Comparison of ENCODE assay signal across 13 cellular contexts in genomic region chr3:178823556-178824229, GRCh38.
DNase-seq lines count a peak whose midpoint lies in the region; TF ChIP-seq lines count a peak whose summit lies in the region.
"Had no signal": no experiment of that assay in that cellular context is flagged by ENCODE, and none has a peak within 500 bp of the region (broad histone marks: within the 10 kb centered on the region; RNA-seq: fewer than 3 reads in every experiment).

No MANE protein-coding gene starts in this region.

- H3K4me3 ChIP-seq in coronary artery = no peak overlapping the region
- no peak overlapping the region for H3K4me3 ChIP-seq in sigmoid colon

- WGBS in sigmoid colon, 2 donors = 48 to 59% methylated on average over 6 of the region's 6 CpGs

- no peaks in the 10 kb centered on the region for H3K27me3 ChIP-seq in sigmoid colon

- no peaks in the 10 kb centered on the region for H3K36me3 ChIP-seq in sigmoid colon

- TF ChIP-seq POLR2A in sigmoid colon (IDR thresholded peaks at IDR 0.05) = no peak

- no peak for TF ChIP-seq EP300 in sigmoid colon (IDR thresholded peaks at IDR 0.05)

- intact Hi-C loops in sigmoid colon (cut with DNase I) = no loop called here

- in situ Hi-C loops in G401 (cut with HindIII; ENCODE audit: low sequenced_read_pairs) = no loop called here

- peak overlapping the region; percentile 22 to 72 for H3K27ac ChIP-seq in coronary artery
- H3K27ac ChIP-seq in sigmoid colon = peak overlapping the region; percentile 3 to 56 (median 28)

- DNase-seq in HuH-7.5 (ENCODE audit: low spot score) (peak; percentile 3), coronary artery (ENCODE audit: low spot score) (no peak), left kidney (ENCODE audit: low read depth, low spot score) (peak; percentile 33), sigmoid colon (no peak), G401 (ENCODE audit: low spot score) (no peak), NCI-H446 (lab: John Stamatoyannopoulos, UW) (no peak), NCI-H1930 (lab: John Stamatoyannopoulos, UW) (no peak), dedifferentiated amniotic fluid mesenchymal stem cell (ENCODE audit: extremely low spot score) (no peak)
- DNase-seq: activated CD4-positive, alpha-beta T cell treated with anti-CD3 and anti-CD28 coated beads for 36 hours; activated T-cell treated with anti-CD3 and anti-CD28 coated beads, Interleukin-2, amount 50 U/mL, for 48 hours; glutamatergic neuron; NCI-H1694 treated with DMSO at 0.1 percent for 48 hours; T-helper 1 cell had no signal

- TF ChIP-seq CTCF in coronary artery (IDR thresholded peaks at IDR 0.05) = no peak
- no peak for TF ChIP-seq CTCF in sigmoid colon (IDR thresholded peaks at IDR 0.05)

- H3K9me3 ChIP-seq in sigmoid colon = no peaks in the 10 kb centered on the region

- peaks cover 0 to 14% (median 8%) of the 10 kb centered on the region in 4 donors for H3K4me1 ChIP-seq in sigmoid colon

Comparison
In these comparisons a context has a peak if more than half of its experiments do, and no peak if none do; other contexts are left out.
1. DNase-seq: peak in HuH-7.5 (single experiment) and left kidney (single experiment); none in coronary artery (single experiment), sigmoid colon (single experiment), G401 (single experiment), NCI-H446 (0 of 2), NCI-H1930 (0 of 2) and dedifferentiated amniotic fluid mesenchymal stem cell (single experiment).